Comparison of ENCODE assay signal across 11 cellular contexts in genomic region chr14:90062852-90063539, GRCh38. TPM values are rescaled to one million over a fixed set of nuclear protein-coding genes. Genes with fewer than 3 reads are reported as not detected.
DNase-seq lines count a peak whose midpoint lies in the region; ATAC-seq and TF ChIP-seq lines count a peak whose summit lies in the region.
"Had no signal": no experiment of that assay in that cellular context is flagged by ENCODE, and none has a peak within 500 bp of the region (broad histone marks: within the 10 kb centered on the region; RNA-seq: fewer than 3 reads in every experiment).

No MANE protein-coding gene starts in this region.

- no peak overlapping the region for H3K4me2 ChIP-seq in PC-9

- ATAC-seq in heart right ventricle, result no peak
- no peak for ATAC-seq in memory B cell (ENCODE audit: low read depth)

- peak overlapping the region in 1 of 10 donors; percentile 2 for H3K27ac ChIP-seq in heart right ventricle
- no peak overlapping the region for H3K27ac ChIP-seq in PC-9
- H3K27ac ChIP-seq: C4-2B had no signal

- no peaks in the 10 kb centered on the region for H3K9me3 ChIP-seq in heart right ventricle
- no peaks in the 10 kb centered on the region for H3K9me3 ChIP-seq in PC-9 (ENCODE audit: insufficient read depth, low read depth)

- H3K27me3 ChIP-seq in heart right ventricle (peaks cover 21 to 90% (median 83%) of the 10 kb centered on the region in 7 donors), PC-9 (ENCODE audit: insufficient read depth, low read depth) (no peaks in the 10 kb centered on the region)

- WGBS in heart right ventricle, 2 donors, result 46 to 59% methylated on average over 10 of the region's 10 CpGs

- intact Hi-C loops in heart right ventricle (cut with DNase I), result loop anchor here in 2 of 10 donors (5.0 to 10.0 kb wide), 2 partner anchors 91 to 172 kb away; no protein-coding TSS in a partner anchor
- intact Hi-C loops in cardiac septum (cut with DNase I), result no loop called here
- intact Hi-C loops in PC-9 (cut with micrococcal nuclease; ENCODE audit: unreplicated experiment), result no loop called here

- DNase-seq in heart right ventricle, result no peak
- no peak for DNase-seq in cardiac septum (ENCODE audit: low spot score)
- DNase-seq in activated naive CD8-positive, alpha-beta T cell treated with anti-CD3 and anti-CD28 coated beads for 36 hours, result no peak
- no peak for DNase-seq in memory B cell (ENCODE audit: low spot score in 2 of 2)
- no peak for DNase-seq in type B pancreatic cell (ENCODE audit: extremely low spot score, unreplicated experiment)
- DNase-seq in PC-9, result no peak
- no peak for DNase-seq in HPDE6-E6E7 (ENCODE audit: extremely low spot score)
- DNase-seq in HT-29 (ENCODE audit: low spot score), result no peak
- DNase-seq: central memory CD4-positive, alpha-beta T cell; Karpas-422 had no signal

- H3K9me3 Mint-ChIP-seq in activated naive CD8-positive, alpha-beta T cell treated with anti-CD3 and anti-CD28 coated beads for 36 hours, result no peaks in the 10 kb centered on the region
- H3K9me3 Mint-ChIP-seq in memory B cell, result peaks cover 7% of the 10 kb centered on the region
- no peaks in the 10 kb centered on the region for H3K9me3 Mint-ChIP-seq in type B pancreatic cell

- H3K4me3 ChIP-seq in heart right ventricle (peak overlapping the region in 6 of 10 donors; percentile 42 to 64 (median 50)), PC-9 (no peak overlapping the region)

- peaks cover 18% of the 10 kb centered on the region for H3K4me1 Mint-ChIP-seq in activated naive CD8-positive, alpha-beta T cell treated with anti-CD3 and anti-CD28 coated beads for 36 hours
- peaks cover 22% of the 10 kb centered on the region for H3K4me1 Mint-ChIP-seq in memory B cell
- H3K4me1 Mint-ChIP-seq in type B pancreatic cell (ENCODE audit: unreplicated experiment), result peaks cover 6% of the 10 kb centered on the region

- no peaks in the 10 kb centered on the region for H3K36me3 Mint-ChIP-seq in activated naive CD8-positive, alpha-beta T cell treated with anti-CD3 and anti-CD28 coated beads for 36 hours
- no peaks in the 10 kb centered on the region for H3K36me3 Mint-ChIP-seq in memory B cell
- H3K36me3 Mint-ChIP-seq in type B pancreatic cell, result no peaks in the 10 kb centered on the region

- no peaks in the 10 kb centered on the region for H4K20me1 ChIP-seq in PC-9 (ENCODE audit: insufficient read depth)

- POLR2A ChIA-PET in PC-9 (lab: Charles Lee; ENCODE audit: unreplicated experiment), result no interaction called here

- peak overlapping the region; percentile 74 for H3K4me3 Mint-ChIP-seq in activated naive CD8-positive, alpha-beta T cell treated with anti-CD3 and anti-CD28 coated beads for 36 hours
- H3K4me3 Mint-ChIP-seq in memory B cell, result peak overlapping the region; percentile 88
- H3K4me3 Mint-ChIP-seq in type B pancreatic cell, result peak overlapping the region; percentile 91

- no peaks in the 10 kb centered on the region for H3F3A ChIP-seq in PC-9 (ENCODE audit: insufficient read depth, low read depth)

- peaks cover 78% of the 10 kb centered on the region for H3K27me3 Mint-ChIP-seq in activated naive CD8-positive, alpha-beta T cell treated with anti-CD3 and anti-CD28 coated beads for 36 hours
- H3K27me3 Mint-ChIP-seq in memory B cell (peaks cover 36% of the 10 kb centered on the region), type B pancreatic cell (peaks cover 77% of the 10 kb centered on the region)

- no peak overlapping the region for H3K27ac Mint-ChIP-seq in activated naive CD8-positive, alpha-beta T cell treated with anti-CD3 and anti-CD28 coated beads for 36 hours
- H3K27ac Mint-ChIP-seq in memory B cell (no peak overlapping the region), type B pancreatic cell (no peak overlapping the region)

- no TSS peak for BruUV-seq in PC-9 (replicated peaks; lab: Mats Ljungman, UMichigan)

- H3K4me1 ChIP-seq in heart right ventricle (peaks cover 4 to 41% (median 22%) of the 10 kb centered on the region in 9 donors), PC-9 (replicated peaks; ENCODE audit: insufficient read depth) (no peaks in the 10 kb centered on the region)

- TF ChIP-seq CTCF in heart right ventricle (IDR thresholded peaks at IDR 0.05), result no peak
- no peak for TF ChIP-seq CTCF in type B pancreatic cell (conservative IDR thresholded peaks at IDR 0.05)
- TF ChIP-seq CTCF in PC-9 (conservative IDR thresholded peaks at IDR 0.05), result no peak

- CTCF ChIA-PET in PC-9 (lab: Charles Lee), result no interaction called here

- no peaks in the 10 kb centered on the region for H3K36me3 ChIP-seq in heart right ventricle
- H3K36me3 ChIP-seq in PC-9 (ENCODE audit: low read depth), result no peaks in the 10 kb centered on the region

- H3K9me2 ChIP-seq in PC-9 (ENCODE audit: insufficient read depth), result no peaks in the 10 kb centered on the region

- no peaks in the 10 kb centered on the region for H3K79me2 ChIP-seq in PC-9 (ENCODE audit: low read depth)

- H2AFZ ChIP-seq in PC-9, result no peak overlapping the region

RNA-seq across cellular contexts. Expression of gene KCNK13, which starts 1.2 kb away (rescaled TPM):
- total RNA-seq in heart right ventricle (1 to 10 TPM in 5 of 10 donors, under 1 TPM in 5; 0.15 to 9.6 (median 1.0) TPM), cardiac septum (0.62 TPM), type B pancreatic cell (ENCODE audit: low replicate concordance) (3.2 and 3.8 TPM in 2 replicates), PC-9 (2021) (not detected in 2 replicates)
- polyA plus RNA-seq in heart right ventricle, result 1 to 10 TPM in 1 of 2 donors, under 1 TPM in 1; 0.59 to 1.9 TPM
- not detected for total RNA-seq in activated naive CD8-positive, alpha-beta T cell treated with anti-CD3 and anti-CD28 coated beads for 36 hours
- not detected in 2 replicates for total RNA-seq in HT-29 (2014; rRNA removed; shearing (Covaris generic))
